Comparison of ENCODE assay signal across 16 cellular contexts in the genomic region with DNA sequence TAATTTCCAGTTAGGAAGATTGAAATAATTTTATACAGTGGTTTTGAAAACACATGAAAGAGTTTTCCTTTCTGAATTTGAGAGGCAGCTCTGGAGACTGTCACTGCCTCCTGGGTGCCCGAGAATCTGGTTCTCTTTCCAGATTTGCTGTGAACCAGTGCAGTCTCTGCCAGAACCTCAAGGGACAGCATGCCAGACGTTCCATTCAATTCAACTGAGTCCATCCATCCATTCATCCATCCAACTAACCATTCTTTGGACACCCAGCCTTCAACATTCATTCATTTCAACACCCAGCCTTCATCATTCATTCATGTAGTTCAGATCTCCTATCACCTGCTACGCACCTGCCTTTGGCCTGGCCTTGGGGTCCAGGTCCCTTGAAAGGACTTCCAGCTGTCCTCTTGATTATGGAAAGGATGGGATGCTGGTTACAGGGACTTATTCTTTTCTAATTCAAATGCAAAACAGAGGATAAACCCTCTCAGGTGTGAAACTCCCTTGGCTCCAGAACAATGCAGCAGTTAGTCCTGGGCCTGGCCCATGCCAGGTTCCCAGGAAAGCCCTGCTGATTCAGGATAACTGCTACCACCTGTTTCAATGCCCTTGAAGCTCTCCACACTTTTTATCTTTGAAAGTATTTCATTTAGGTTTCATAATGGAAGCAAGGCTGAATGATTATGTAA.
"Had no signal": no experiment of that assay in that cellular context is flagged by ENCODE, and none has a peak within 500 bp of the region (broad histone marks: within the 10 kb centered on the region; RNA-seq: fewer than 3 reads in every experiment).

No MANE protein-coding gene starts in this region.

- FAIRE-seq: colon, endometrium had no signal

- H3K27ac ChIP-seq: breast epithelium, prostate gland, skin epidermis, transverse colon, vagina had no signal

- H3K4me3 ChIP-seq: breast epithelium, prostate gland, skin epidermis, transverse colon, vagina had no signal

- H3K27ac Mint-ChIP-seq: immature natural killer cell had no signal

- H3K9me3 Mint-ChIP-seq: immature natural killer cell had no signal

- H3K9me3 ChIP-seq: breast epithelium, prostate gland, transverse colon, vagina had no signal

- DNase-seq: activated CD4-positive, CD25-positive, alpha-beta regulatory T cell treated with anti-CD3 and anti-CD28 coated beads, Interleukin-2, amount 50 U/mL, for 72 hours; activated naive CD4-positive, alpha-beta T cell; activated T-cell treated with anti-CD3 and anti-CD28 coated beads for 4 hours; aorta; immature natural killer cell; right cardiac atrium; stimulated activated CD4-positive, alpha-beta T cell treated with anti-CD3 and anti-CD28 coated beads, Interleukin-4, amount 100 ng/mL, for 24 hours; stimulated activated naive CD8-positive, alpha-beta T cell treated with anti-CD3 and anti-CD28 coated beads, Interleukin-15, Interleukin-2, amounts not matched to agents 100 U/mL and 50 U/mL, for 24 hours; T1000; transverse colon had no signal

- H3K36me3 ChIP-seq: breast epithelium, prostate gland, transverse colon, vagina had no signal

- H3K4me1 ChIP-seq: breast epithelium, prostate gland, transverse colon, vagina had no signal

- ATAC-seq: right cardiac atrium; stimulated activated naive CD8-positive, alpha-beta T cell treated with anti-CD3 and anti-CD28 coated beads, Interleukin-15, Interleukin-2, amounts not matched to agents 100 U/mL and 50 U/mL, for 24 hours had no signal

- H3K36me3 Mint-ChIP-seq: immature natural killer cell had no signal

- H3K27me3 ChIP-seq: breast epithelium, vagina had no signal
